15 cellular contexts compared by ENCODE assay signal in genomic region chr12:107518868-107519267, GRCh38.
DNase-seq lines count a peak whose midpoint lies in the region; ATAC-seq and TF ChIP-seq lines count a peak whose summit lies in the region.
"Had no signal": no experiment of that assay in that cellular context is flagged by ENCODE, and none has a peak within 500 bp of the region (broad histone marks: within the 10 kb centered on the region; RNA-seq: fewer than 3 reads in every experiment).

No MANE protein-coding gene starts in this region.

- BruUV-seq in MCF 10A (replicated peaks; lab: Mats Ljungman, UMichigan): no TSS peak

- H3K27ac Mint-ChIP-seq in MCF 10A (ENCODE audit: low read depth, unreplicated experiment): peak overlapping the region; percentile 51
- H3K27ac Mint-ChIP-seq: CD4-positive, alpha-beta T cell; HFFc6; IgD-negative memory B cell had no signal

- H3K9me3 ChIP-seq in breast epithelium: no peaks in the 10 kb centered on the region
- peaks cover 0 to 9% (median 0%) of the 10 kb centered on the region in 4 donors for H3K9me3 ChIP-seq in esophagus muscularis mucosa
- H3K9me3 ChIP-seq: HAP-1 had no signal

- H3K4me3 ChIP-seq in breast epithelium: no peak overlapping the region
- H3K4me3 ChIP-seq in esophagus muscularis mucosa: no peak overlapping the region
- H3K4me3 ChIP-seq: HAP-1 had no signal

- no peak for DNase-seq in MCF 10A (ENCODE audit: unreplicated experiment)
- no peak for DNase-seq in breast epithelium (ENCODE audit: low spot score in 2 of 2)
- peak; percentile 26 for DNase-seq in T1000 (lab: John Stamatoyannopoulos, UW)
- DNase-seq in esophagus muscularis mucosa (ENCODE audit: extremely low spot score): peak; percentile 60
- peak; percentile 33 for DNase-seq in stimulated activated naive CD4-positive, alpha-beta T cell treated with Interleukin-2 at 50 U/mL for 16 hours (lab: John Stamatoyannopoulos, UW)
- no peak for DNase-seq in activated naive CD4-positive, alpha-beta T cell treated with Interleukin-2 at 50 U/mL for 16 hours
- no peak for DNase-seq in COLO668 (lab: John Stamatoyannopoulos, UW; ENCODE audit: unreplicated experiment)
- DNase-seq: ACHN; C1 segment of cervical spinal cord; CD4-positive, alpha-beta T cell; EL; HFFc6 had no signal

- no peak for TF ChIP-seq CTCF in MCF 10A (IDR thresholded peaks at IDR 0.05; ENCODE audit: unreplicated experiment)
- no peak for TF ChIP-seq CTCF in breast epithelium (IDR thresholded peaks at IDR 0.05)
- no peak for TF ChIP-seq CTCF in esophagus muscularis mucosa (IDR thresholded peaks at IDR 0.05)

- intact Hi-C loops in MCF 10A (cut with micrococcal nuclease): loop anchor here (5.0 to 10.0 kb wide), 2 partner anchors 54 to 562 kb away; partner anchors contain the start of gene TMEM263
- intact Hi-C loops in breast epithelium (cut with DNase I; ENCODE audit: low total_unique reads): no loop called here
- intact Hi-C loops in esophagus muscularis mucosa (cut with DNase I): no loop called here

- H3K36me3 Mint-ChIP-seq in MCF 10A (ENCODE audit: insufficient read depth, unreplicated experiment): no peaks in the 10 kb centered on the region

- H3K27me3 ChIP-seq in breast epithelium: no peaks in the 10 kb centered on the region
- H3K27me3 ChIP-seq in esophagus muscularis mucosa: no peaks in the 10 kb centered on the region

- H3K9me3 Mint-ChIP-seq in MCF 10A (ENCODE audit: unreplicated experiment): peaks cover 12% of the 10 kb centered on the region

- CTCF ChIA-PET in MCF 10A (lab: Yijun Ruan, JAX): interaction anchor here (1.4 to 2.2 kb wide), 2 partner anchors 8 to 387 kb away, joined by 4 to 6 read pairs; no protein-coding TSS in a partner anchor

- no peak overlapping the region for H3K4me3 Mint-ChIP-seq in MCF 10A (ENCODE audit: unreplicated experiment)
- H3K4me3 Mint-ChIP-seq: CD4-positive, alpha-beta T cell; HFFc6; IgD-negative memory B cell had no signal

- H3K4me1 ChIP-seq in breast epithelium (no peaks in the 10 kb centered on the region), esophagus muscularis mucosa (peaks cover 0 to 5% (median 0%) of the 10 kb centered on the region in 4 donors)
- H3K4me1 ChIP-seq: HAP-1 had no signal

- ATAC-seq in HG03139 (IDR thresholded peaks at IDR 0.05; ENCODE audit: unreplicated experiment): no peak

- TF ChIP-seq POLR2A in breast epithelium (IDR thresholded peaks at IDR 0.05): no peak
- no peak for TF ChIP-seq POLR2A in esophagus muscularis mucosa (IDR thresholded peaks at IDR 0.05; ENCODE audit: low read depth)

- no peaks in the 10 kb centered on the region for H3K27me3 Mint-ChIP-seq in MCF 10A (ENCODE audit: insufficient read depth, unreplicated experiment)
- H3K27me3 Mint-ChIP-seq: CD4-positive, alpha-beta T cell had no signal

- POLR2A ChIA-PET in MCF 10A (lab: Yijun Ruan, JAX): interaction anchor here (0.6 kb wide), 1 partner anchor 212 kb away, joined by 5 read pairs; no protein-coding TSS in a partner anchor

- TF ChIP-seq EP300 in esophagus muscularis mucosa (IDR thresholded peaks at IDR 0.05): no peak

- H3K27ac ChIP-seq in breast epithelium (no peak overlapping the region), esophagus muscularis mucosa (replicated peaks in 1 of 4) (no peak overlapping the region)

- H3K36me3 ChIP-seq in breast epithelium (no peaks in the 10 kb centered on the region), esophagus muscularis mucosa (no peaks in the 10 kb centered on the region)
- H3K36me3 ChIP-seq: HAP-1 had no signal

- peaks cover 19% of the 10 kb centered on the region for H3K4me1 Mint-ChIP-seq in MCF 10A (ENCODE audit: insufficient read depth, unreplicated experiment)

- WGBS in esophagus muscularis mucosa: 82% methylated on average over 4 of the region's 4 CpGs

Comparison
In these comparisons a context has a peak if more than half of its experiments do, and no peak if none do; other contexts are left out.
1. DNase-seq: peak in T1000 (single experiment), esophagus muscularis mucosa (single experiment) and stimulated activated naive CD4-positive, alpha-beta T cell treated with Interleukin-2 at 50 U/mL for 16 hours (single experiment); none in MCF 10A (single experiment), breast epithelium (0 of 2), activated naive CD4-positive, alpha-beta T cell treated with Interleukin-2 at 50 U/mL for 16 hours (single experiment) and COLO668 (single experiment).